ENCODE assay signal across 9 cellular contexts in the genomic region with DNA sequence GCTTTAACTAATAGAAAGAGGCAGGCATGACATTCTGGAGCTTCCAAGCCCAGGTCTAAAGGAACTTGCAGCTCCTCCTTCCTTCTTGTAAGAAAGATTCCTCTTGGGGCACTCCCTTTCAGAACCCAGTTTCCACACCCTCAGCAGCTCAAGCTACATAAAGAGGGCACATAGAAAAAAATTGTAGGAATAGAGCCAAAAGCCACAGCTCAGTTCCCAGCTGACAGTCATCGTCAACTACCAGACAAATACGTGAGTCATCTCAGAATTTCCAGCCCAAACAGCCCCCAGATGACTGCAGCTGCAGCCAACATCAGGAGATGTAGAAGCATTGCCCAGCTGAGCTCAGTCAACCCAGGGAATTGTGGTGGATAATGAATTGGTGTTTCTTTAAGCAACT.
A peak's percentile ranks its signal among the peaks of the same experiment; 100 is the strongest.
DNase-seq lines count a peak whose midpoint lies in the region; ATAC-seq and TF ChIP-seq lines count a peak whose summit lies in the region.
"Had no signal": no experiment of that assay in that cellular context is flagged by ENCODE, and none has a peak within 500 bp of the region (broad histone marks: within the 10 kb centered on the region; RNA-seq: fewer than 3 reads in every experiment).

No MANE protein-coding gene starts in this region.

- H3K27ac ChIP-seq in GM23248 (no peak overlapping the region), psoas muscle (no peak overlapping the region)

- no peaks in the 10 kb centered on the region for H3K9me3 Mint-ChIP-seq in activated CD8-positive, alpha-beta T cell treated with anti-CD3 and anti-CD28 coated beads for 36 hours

- ATAC-seq in psoas muscle (peak in 3 of 4 donors; percentile 37 to 45 (median 37)), GM19463 (IDR thresholded peaks at IDR 0.05; ENCODE audit: unreplicated experiment) (no peak), HG02885 (IDR thresholded peaks at IDR 0.05; ENCODE audit: poor library complexity, unreplicated experiment) (no peak), GM21526 (IDR thresholded peaks at IDR 0.05; ENCODE audit: low FRiP score, unreplicated experiment) (no peak)
- ATAC-seq in activated CD8-positive, alpha-beta T cell treated with anti-CD3 and anti-CD28 coated beads for 36 hours = no peak

- no peak overlapping the region for H3K4me2 ChIP-seq in GM23248 (ENCODE audit: unreplicated experiment)

- H3K27me3 Mint-ChIP-seq in activated CD8-positive, alpha-beta T cell treated with anti-CD3 and anti-CD28 coated beads for 36 hours = peaks cover 1% of the 10 kb centered on the region

- H2AFZ ChIP-seq in GM23248 = no peak overlapping the region

- H3K27me3 ChIP-seq in GM23248 (replicated peaks; ENCODE audit: insufficient read depth) = no peaks in the 10 kb centered on the region
- no peaks in the 10 kb centered on the region for H3K27me3 ChIP-seq in psoas muscle (ENCODE audit: insufficient read depth in 3 of 3, low read length in 2 of 3)

- H3K4me3 Mint-ChIP-seq in activated CD8-positive, alpha-beta T cell treated with anti-CD3 and anti-CD28 coated beads for 36 hours = no peak overlapping the region

- no peak overlapping the region for H3K4me3 ChIP-seq in GM23248
- H3K4me3 ChIP-seq in fibroblast of mammary gland (ENCODE audit: control insufficient read depth, low read depth, low read length) = no peak overlapping the region
- H3K4me3 ChIP-seq in psoas muscle = no peak overlapping the region

- H3K9ac ChIP-seq in GM23248 = no peak overlapping the region

- intact Hi-C loops in psoas muscle (cut with DNase I) = no loop called here
- intact Hi-C loops in activated CD8-positive, alpha-beta T cell treated with anti-CD3 and anti-CD28 coated beads for 36 hours (cut with micrococcal nuclease) = no loop called here

- peak; percentile 46 for DNase-seq in GM23248
- DNase-seq in SHP77 (lab: John Stamatoyannopoulos, UW) = peak; percentile 75 to 85
- peak; percentile 90 for DNase-seq in fibroblast of mammary gland (ENCODE audit: low read depth)
- peak in 1 of 2 donors; percentile 43 for DNase-seq in psoas muscle
- DNase-seq in activated CD8-positive, alpha-beta T cell treated with anti-CD3 and anti-CD28 coated beads for 36 hours = no peak
- DNase-seq: activated gamma-delta T cell had no signal

- H3K9me3 ChIP-seq in GM23248 (ENCODE audit: low read depth) (no peaks in the 10 kb centered on the region), psoas muscle (no peaks in the 10 kb centered on the region)

- H3K4me1 ChIP-seq in GM23248 (ENCODE audit: insufficient read depth) = no peaks in the 10 kb centered on the region
- H3K4me1 ChIP-seq in psoas muscle = no peaks in the 10 kb centered on the region

- no peaks in the 10 kb centered on the region for H3F3A ChIP-seq in GM23248 (ENCODE audit: insufficient read depth)

- 0% methylated on average over 2 of the region's 2 CpGs for WGBS in GM23248 (ENCODE audit: low coverage in 1 of 2, low lambda C conversion rate in 2 of 2, missing lambda C conversion rate in 2 of 2), 2 experiments
- WGBS in psoas muscle, 3 donors = 0 to 4% (median 4%) methylated on average over 2 of the region's 2 CpGs

- TF ChIP-seq CTCF in fibroblast of mammary gland (conservative IDR thresholded peaks at IDR 0.05; ENCODE audit: control insufficient read depth, insufficient read depth, low read depth, low read length) (no peak), psoas muscle (IDR thresholded peaks at IDR 0.05) (no peak)
- TF ChIP-seq CTCF in activated CD8-positive, alpha-beta T cell treated with anti-CD3 and anti-CD28 coated beads for 36 hours (IDR thresholded peaks at IDR 0.05) = no peak

- no peaks in the 10 kb centered on the region for H3K79me2 ChIP-seq in GM23248 (ENCODE audit: insufficient read depth)

- no peak overlapping the region for H3K27ac Mint-ChIP-seq in activated CD8-positive, alpha-beta T cell treated with anti-CD3 and anti-CD28 coated beads for 36 hours

- H3K36me3 ChIP-seq in GM23248 (ENCODE audit: low read depth) (no peaks in the 10 kb centered on the region), psoas muscle (ENCODE audit: insufficient read depth in 1 of 2, low read depth in 1 of 2) (no peaks in the 10 kb centered on the region)

- H4K20me1 ChIP-seq in GM23248 (ENCODE audit: insufficient read depth) = no peaks in the 10 kb centered on the region

- H3K9me2 ChIP-seq in GM23248 (ENCODE audit: insufficient read depth) = no peaks in the 10 kb centered on the region

- H3K36me3 Mint-ChIP-seq in activated CD8-positive, alpha-beta T cell treated with anti-CD3 and anti-CD28 coated beads for 36 hours (ENCODE audit: low read depth) = no peaks in the 10 kb centered on the region

- POLR2A ChIA-PET in activated CD8-positive, alpha-beta T cell treated with anti-CD3 and anti-CD28 coated beads for 36 hours (lab: Charles Lee) = no interaction called here

- H3K4me1 Mint-ChIP-seq in activated CD8-positive, alpha-beta T cell treated with anti-CD3 and anti-CD28 coated beads for 36 hours (ENCODE audit: low read depth) = peaks cover 23% of the 10 kb centered on the region

- in situ Hi-C loops in GM23248 (cut with MboI) = no loop called here

- CTCF ChIA-PET in activated CD8-positive, alpha-beta T cell treated with anti-CD3 and anti-CD28 coated beads for 36 hours (lab: Charles Lee) = interaction anchor here (1.0 to 1.6 kb wide), 3 partner anchors 22 to 159 kb away, joined by 3 to 5 read pairs (median 3); no protein-coding TSS in a partner anchor

Comparison
In these comparisons a context has a peak if more than half of its experiments do, and no peak if none do; other contexts are left out.
1. ATAC-seq: peak in psoas muscle (3 of 4); none in GM19463 (single experiment), HG02885 (single experiment), activated CD8-positive, alpha-beta T cell treated with anti-CD3 and anti-CD28 coated beads for 36 hours (single experiment) and GM21526 (single experiment).